Comparison of ENCODE assay signal across 24 cellular contexts in genomic region chr21:45560106-45561021, GRCh38. TPM values are rescaled to one million over a fixed set of nuclear protein-coding genes. Genes with fewer than 3 reads are reported as not detected.
DNase-seq lines count a peak whose midpoint lies in the region; ATAC-seq and TF ChIP-seq lines count a peak whose summit lies in the region.
"Had no signal": no experiment of that assay in that cellular context is flagged by ENCODE, and none has a peak within 500 bp of the region (broad histone marks: within the 10 kb centered on the region; RNA-seq: fewer than 3 reads in every experiment).

No MANE protein-coding gene starts in this region.

- H2BK12ac ChIP-seq in mesenchymal stem cell (ENCODE audit: low read length in 2 of 2) (no peak overlapping the region), trophoblast cell (ENCODE audit: low read length) (no peak overlapping the region)

- H3K4me1 ChIP-seq in mesenchymal stem cell (ENCODE audit: control insufficient read depth, insufficient read depth, low read depth, low read length) = peaks cover 29% of the 10 kb centered on the region
- H3K4me1 ChIP-seq in tibial artery = peaks cover 0 to 9% (median 5%) of the 10 kb centered on the region in 4 donors
- H3K4me1 ChIP-seq in trophoblast cell (ENCODE audit: control insufficient read depth in 1 of 2, insufficient read depth in 2 of 2, low read length in 2 of 2) = peaks cover 0 to 2% of the 10 kb centered on the region in 2 experiments
- H3K4me1 ChIP-seq: ascending aorta, prostate gland had no signal

- H3K4ac ChIP-seq in mesenchymal stem cell (ENCODE audit: low read depth in 1 of 2, low read length in 2 of 2) (no peak overlapping the region), trophoblast cell (ENCODE audit: low read depth, low read length) (no peak overlapping the region)

- H3K27ac ChIP-seq in cingulate gyrus (ENCODE audit: low read depth, low read length) (peak overlapping the region; percentile 29), mesenchymal stem cell (ENCODE audit: low read length, poor library complexity, severe bottlenecking) (no peak overlapping the region), tibial artery (no peak overlapping the region), trophoblast cell (ENCODE audit: low read depth, low read length) (no peak overlapping the region)
- H3K27ac ChIP-seq: ascending aorta, prostate gland, transverse colon had no signal

- H3K79me1 ChIP-seq in mesenchymal stem cell (replicated peaks; ENCODE audit: low read length, poor library complexity, severe bottlenecking) (no peaks in the 10 kb centered on the region), trophoblast cell (ENCODE audit: low read length) (no peaks in the 10 kb centered on the region)

- no peak overlapping the region for H3K9ac ChIP-seq in mesenchymal stem cell (ENCODE audit: low read length)
- no peak overlapping the region for H3K9ac ChIP-seq in trophoblast cell (ENCODE audit: low read length)

- no peaks in the 10 kb centered on the region for H3K79me2 ChIP-seq in trophoblast cell (ENCODE audit: control insufficient read depth, insufficient read depth, low read length, poor library complexity)

- H3K36me3 ChIP-seq in mesenchymal stem cell (ENCODE audit: control insufficient read depth in 1 of 2, insufficient read depth in 2 of 2, low read depth in 1 of 2, low read length in 2 of 2) (peaks cover 0 to 2% of the 10 kb centered on the region in 2 experiments), tibial artery (no peaks in the 10 kb centered on the region), trophoblast cell (ENCODE audit: control insufficient read depth in 1 of 2, insufficient read depth in 2 of 2, low read length in 2 of 2) (no peaks in the 10 kb centered on the region)
- H3K36me3 ChIP-seq: ascending aorta, BE2C, prostate gland, transverse colon had no signal

- H4K8ac ChIP-seq in mesenchymal stem cell (ENCODE audit: low read length) (no peak overlapping the region), trophoblast cell (ENCODE audit: low read depth, low read length) (no peak overlapping the region)

- no peak for TF ChIP-seq CTCF in tibial artery (IDR thresholded peaks at IDR 0.05)

- H2BK15ac ChIP-seq in mesenchymal stem cell (ENCODE audit: low read depth, poor library complexity, severe bottlenecking) = no peak overlapping the region

- no peak for ATAC-seq in GM18873 (IDR thresholded peaks at IDR 0.05; ENCODE audit: low FRiP score, unreplicated experiment)
- ATAC-seq: activated naive CD4-positive, alpha-beta T cell treated with anti-CD3 and anti-CD28 coated beads, Interleukin-2, amount 50 U/mL, for 72 hours; activated T-helper 17 cell treated with anti-CD3 and anti-CD28 coated beads, Interleukin-2, amount 50 U/mL, for 72 hours; esophagus mucosa; GM12878; naive thymus-derived CD8-positive, alpha-beta T cell had no signal

- H4K91ac ChIP-seq in mesenchymal stem cell (ENCODE audit: low read length) (no peak overlapping the region), trophoblast cell (ENCODE audit: low read depth, low read length) (no peak overlapping the region)

- H3K4me2 ChIP-seq in mesenchymal stem cell (ENCODE audit: low read length, poor library complexity, severe bottlenecking) (no peak overlapping the region), trophoblast cell (ENCODE audit: low read length) (no peak overlapping the region)

- intact Hi-C loops in tibial artery (cut with DNase I; ENCODE audit: low total_unique reads) = no loop called here

- H4K12ac ChIP-seq in trophoblast cell (ENCODE audit: low read depth, low read length) = no peak overlapping the region

- H2AK5ac ChIP-seq in mesenchymal stem cell (ENCODE audit: low read length, severe bottlenecking) = peak overlapping the region; percentile 9
- no peak overlapping the region for H2AK5ac ChIP-seq in trophoblast cell (ENCODE audit: low read length)

- H3K23ac ChIP-seq in mesenchymal stem cell (ENCODE audit: low read length in 2 of 2) = no peak overlapping the region
- no peak overlapping the region for H3K23ac ChIP-seq in trophoblast cell (ENCODE audit: low read length)

- H3K9me3 ChIP-seq in mesenchymal stem cell (ENCODE audit: control insufficient read depth, low read length) (no peaks in the 10 kb centered on the region), tibial artery (no peaks in the 10 kb centered on the region), trophoblast cell (ENCODE audit: insufficient read depth, low read depth, low read length) (no peaks in the 10 kb centered on the region)
- H3K9me3 ChIP-seq: BE2C, prostate gland, transverse colon had no signal

- H2BK5ac ChIP-seq in mesenchymal stem cell (ENCODE audit: low read depth, low read length, poor library complexity, severe bottlenecking) = no peak overlapping the region
- no peak overlapping the region for H2BK5ac ChIP-seq in trophoblast cell (ENCODE audit: low read depth, low read length, poor library complexity)

- H3K4me3 ChIP-seq in mesenchymal stem cell (ENCODE audit: insufficient read depth in 1 of 2, low read depth in 1 of 2, low read length in 2 of 2) (no peak overlapping the region), tibial artery (no peak overlapping the region), trophoblast cell (ENCODE audit: low read depth, low read length) (no peak overlapping the region)
- H3K4me3 ChIP-seq: ascending aorta, GM12878, prostate gland, transverse colon had no signal

- H3K18ac ChIP-seq in mesenchymal stem cell (ENCODE audit: low read depth in 1 of 2, low read length in 2 of 2) (no peak overlapping the region), trophoblast cell (ENCODE audit: low read length) (no peak overlapping the region)

- peak; percentile 5 for DNase-seq in activated T-cell treated with anti-CD3 and anti-CD28 coated beads, Interleukin-2, amount 50 U/mL, for 1 hour
- DNase-seq in activated T-cell treated with anti-CD3 and anti-CD28 coated beads for 4 hours = no peak
- no peak for DNase-seq in mesenchymal stem cell
- DNase-seq in tibial artery = peak; percentile 9 to 60
- no peak for DNase-seq in kidney glomerular epithelial cell (lab: John Stamatoyannopoulos, UW)
- DNase-seq in trophoblast cell = no peak
- DNase-seq: BE2C; DMS79 treated with DMSO at 0.1 percent for 48 hours; effector memory CD4-positive, alpha-beta T cell; foreskin melanocyte; hippocampal formation; naive thymus-derived CD8-positive, alpha-beta T cell; NCI-H526; stimulated activated CD4-positive, alpha-beta T cell treated with anti-CD3 and anti-CD28 coated beads, Interleukin-4, amount 100 ng/mL, for 1 hour; stimulated activated naive CD4-positive, alpha-beta T cell treated with Interleukin-2 at 50 U/mL for 16 hours; transverse colon had no signal

- H2BK120ac ChIP-seq in mesenchymal stem cell (ENCODE audit: low read depth, low read length) = no peak overlapping the region
- H2BK120ac ChIP-seq in trophoblast cell (ENCODE audit: insufficient read depth, low read length, poor library complexity) = no peak overlapping the region

- WGBS in mesenchymal stem cell = 84% methylated on average over 30 of the region's 30 CpGs
- no CpG with 5 or more reads among the region's 30 CpGs for WGBS in trophoblast cell (ENCODE audit: extremely low coverage, insufficient coverage, insufficient read length)

- H3K27me3 ChIP-seq in mesenchymal stem cell (ENCODE audit: control insufficient read depth in 1 of 2, insufficient read depth in 1 of 2, low read length in 2 of 2) (peaks cover 0 to 80% of the 10 kb centered on the region in 2 experiments), tibial artery (peaks cover 0 to 57% of the 10 kb centered on the region in 2 donors), trophoblast cell (ENCODE audit: insufficient read depth, low read length) (no peaks in the 10 kb centered on the region)
- H3K27me3 ChIP-seq: ascending aorta, BE2C had no signal

- H3K14ac ChIP-seq in mesenchymal stem cell (ENCODE audit: low read length in 2 of 2) = no peak overlapping the region
- H3K14ac ChIP-seq in trophoblast cell (ENCODE audit: low read length) = no peak overlapping the region

- no peak overlapping the region for H2AFZ ChIP-seq in mesenchymal stem cell (ENCODE audit: low read depth, low read length)
- H2AFZ ChIP-seq in trophoblast cell (ENCODE audit: insufficient read depth, low read length, poor library complexity) = no peak overlapping the region

RNA-seq across cellular contexts. Expression of gene SLC19A1, which starts 18.1 kb away (rescaled TPM):
- 7.5 TPM for polyA plus RNA-seq in mesenchymal stem cell (2013, experiment 1 of 2)
- polyA plus RNA-seq in mesenchymal stem cell (2013, experiment 2 of 2) = 6.8 TPM
- polyA plus RNA-seq in trophoblast cell (2013) = 124 and 145 TPM in 2 replicates

Comparison
In these comparisons a context has a peak if more than half of its experiments do, and no peak if none do; other contexts are left out.
1. DNase-seq: peak in activated T-cell treated with anti-CD3 and anti-CD28 coated beads, Interleukin-2, amount 50 U/mL, for 1 hour (single experiment) and tibial artery (2 of 2); none in activated T-cell treated with anti-CD3 and anti-CD28 coated beads for 4 hours (single experiment), mesenchymal stem cell (single experiment), kidney glomerular epithelial cell (single experiment) and trophoblast cell (0 of 2).